In the genomic region with DNA sequence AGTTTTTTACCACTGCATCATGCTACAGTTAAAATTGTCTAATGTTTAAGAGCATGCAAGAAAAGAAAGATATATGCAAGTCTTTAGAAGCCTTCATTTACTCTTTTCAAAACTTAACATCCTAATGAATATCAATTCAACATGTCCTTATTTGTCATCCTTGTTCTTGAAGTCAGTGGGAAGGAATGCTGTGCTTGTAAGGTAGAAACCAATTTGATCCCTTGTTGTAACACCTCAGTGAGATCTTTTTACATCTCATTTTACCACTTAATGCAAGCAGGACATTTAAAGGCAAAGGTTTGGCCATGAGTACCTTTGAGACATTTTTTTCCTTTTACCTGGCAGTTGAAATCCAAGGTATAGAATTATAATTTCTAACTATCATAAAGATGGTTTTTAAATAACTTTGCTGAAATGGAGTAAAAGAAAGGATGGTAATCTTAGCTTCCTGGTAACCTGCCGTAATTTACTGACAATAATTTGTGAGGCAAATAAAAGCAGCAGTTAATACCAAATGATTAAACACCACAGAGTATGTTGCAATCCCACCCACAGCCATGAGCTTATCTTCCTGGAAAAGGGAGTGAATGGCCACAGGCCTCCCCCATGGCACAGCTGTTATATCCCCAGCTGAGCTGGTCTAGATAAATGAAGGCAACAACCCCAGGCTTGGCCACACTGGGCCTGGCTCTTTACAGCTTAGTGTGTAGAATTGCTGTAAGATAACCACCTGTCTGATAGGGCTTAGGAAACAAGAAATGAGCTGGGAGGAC, we compare ENCODE assay signal across 10 cellular contexts. TPM values are rescaled to one million over a fixed set of nuclear protein-coding genes. Genes with fewer than 3 reads are reported as not detected.
DNase-seq lines count a peak whose midpoint lies in the region; ATAC-seq lines count a peak whose summit lies in the region.
"Had no signal": no experiment of that assay in that cellular context is flagged by ENCODE, and none has a peak within 500 bp of the region (broad histone marks: within the 10 kb centered on the region; RNA-seq: fewer than 3 reads in every experiment).

No MANE protein-coding gene starts in this region.

- H3K36me3 ChIP-seq in HUES48 (ENCODE audit: control insufficient read depth, insufficient read depth, low read length): no peaks in the 10 kb centered on the region

- peak overlapping the region; percentile 9 for H3K27ac Mint-ChIP-seq in activated T-helper 17 cell treated with anti-CD3 and anti-CD28 coated beads, Interleukin-2, amount 50 U/mL, for 72 hours

- no peak overlapping the region for H3K4me3 ChIP-seq in HUES48 (ENCODE audit: low read depth, low read length)
- H3K4me3 ChIP-seq: coronary artery had no signal

- no peaks in the 10 kb centered on the region for H3K36me3 Mint-ChIP-seq in activated T-helper 17 cell treated with anti-CD3 and anti-CD28 coated beads, Interleukin-2, amount 50 U/mL, for 72 hours (ENCODE audit: low read depth)

- H3K4me1 ChIP-seq in HUES48 (ENCODE audit: control insufficient read depth, insufficient read depth, low read length): peaks cover 18% of the 10 kb centered on the region

- no peaks in the 10 kb centered on the region for H3K27me3 Mint-ChIP-seq in activated T-helper 17 cell treated with anti-CD3 and anti-CD28 coated beads, Interleukin-2, amount 50 U/mL, for 72 hours
- H3K27me3 Mint-ChIP-seq: CD4-positive, CD25-positive, alpha-beta regulatory T cell had no signal

- peak overlapping the region; percentile 5; the same call in 1 of the 2 replicates for H3K9ac ChIP-seq in HUES48 (ENCODE audit: low read depth, low read length)

- no peak for ATAC-seq in activated T-helper 17 cell treated with anti-CD3 and anti-CD28 coated beads, Interleukin-2, amount 50 U/mL, for 72 hours (replicated peaks)
- no peak for ATAC-seq in GM19467 (IDR thresholded peaks at IDR 0.05; ENCODE audit: unreplicated experiment)

- peak overlapping the region; percentile 80 for H3K27ac ChIP-seq in HUES48 (ENCODE audit: low read depth, low read length)
- H3K27ac ChIP-seq: coronary artery had no signal

- no peaks in the 10 kb centered on the region for H3K27me3 ChIP-seq in HUES48 (ENCODE audit: control insufficient read depth, insufficient read depth, low read length)

- H3K9me3 ChIP-seq in HUES48 (ENCODE audit: control insufficient read depth, insufficient read depth, low read length): no peaks in the 10 kb centered on the region

- no peaks in the 10 kb centered on the region for H3K9me3 Mint-ChIP-seq in activated T-helper 17 cell treated with anti-CD3 and anti-CD28 coated beads, Interleukin-2, amount 50 U/mL, for 72 hours
- H3K9me3 Mint-ChIP-seq: CD4-positive, CD25-positive, alpha-beta regulatory T cell had no signal

- H3K4me3 Mint-ChIP-seq in activated T-helper 17 cell treated with anti-CD3 and anti-CD28 coated beads, Interleukin-2, amount 50 U/mL, for 72 hours: no peak overlapping the region
- H3K4me3 Mint-ChIP-seq: CD4-positive, CD25-positive, alpha-beta regulatory T cell had no signal

- peaks cover 10% of the 10 kb centered on the region for H3K4me1 Mint-ChIP-seq in activated T-helper 17 cell treated with anti-CD3 and anti-CD28 coated beads, Interleukin-2, amount 50 U/mL, for 72 hours

- DNase-seq in A172 (ENCODE audit: low spot score) (peak; percentile 7), inferior parietal cortex (ENCODE audit: extremely low spot score) (peak; percentile 27), nucleus accumbens (lab: John Stamatoyannopoulos, UW) (no peak), islet precursor cell (no peak)
- DNase-seq in activated CD4-positive, CD25-positive, alpha-beta regulatory T cell treated with anti-CD3 and anti-CD28 coated beads, Interleukin-2, amount 50 U/mL, for 72 hours: no peak
- DNase-seq: CD4-positive, CD25-positive, alpha-beta regulatory T cell had no signal

RNA-seq across cellular contexts. Expression of a gene that starts 33.2 kb away (rescaled TPM):
- total RNA-seq in A172 (2014; rRNA removed; shearing (Covaris generic)): 18.7 and 34.0 TPM in 2 replicates
- total RNA-seq in activated T-helper 17 cell treated with anti-CD3 and anti-CD28 coated beads, Interleukin-2, amount 50 U/mL, for 72 hours: 10 to 100 TPM; 18.6 to 31.1 TPM

RNA-seq across cellular contexts. Expression of a gene that starts 33.9 kb away (rescaled TPM):
- total RNA-seq in A172 (2014; rRNA removed; shearing (Covaris generic)): 9.1 TPM in 2 replicates
- 1 to 10 TPM; 4.3 to 5.9 TPM for total RNA-seq in activated T-helper 17 cell treated with anti-CD3 and anti-CD28 coated beads, Interleukin-2, amount 50 U/mL, for 72 hours

Comparison
In these comparisons a context has a peak if more than half of its experiments do, and no peak if none do; other contexts are left out.
1. DNase-seq: peak in A172 (single experiment) and inferior parietal cortex (single experiment); none in activated CD4-positive, CD25-positive, alpha-beta regulatory T cell treated with anti-CD3 and anti-CD28 coated beads, Interleukin-2, amount 50 U/mL, for 72 hours (single experiment), nucleus accumbens (0 of 56) and islet precursor cell (single experiment).